ENCODE assay signal across 1 cellular context in the genomic region with DNA sequence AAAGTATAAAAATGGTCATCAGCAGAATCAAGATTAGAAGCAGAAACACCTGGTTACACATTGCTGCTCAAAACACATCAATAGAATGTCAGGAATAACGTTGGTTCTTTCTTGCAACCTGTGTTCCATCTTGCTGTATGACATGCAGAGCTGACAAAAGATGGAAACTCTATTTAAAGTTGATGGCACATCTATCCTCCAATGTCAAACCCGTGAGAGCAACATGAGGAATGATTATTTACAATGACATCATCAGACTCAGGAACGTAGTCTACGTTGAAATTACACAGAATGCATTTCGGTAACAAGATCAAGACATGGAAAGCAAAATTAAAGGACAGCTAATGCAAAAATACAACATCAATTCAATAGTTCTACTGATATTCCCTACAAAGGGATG.
TF ChIP-seq lines count a peak whose summit lies in the region.

No MANE protein-coding gene starts in this region.

TF ChIP-seq in HEK293, 187 proteins besides CTCF, POLR2A, EP300 and RAD21 (continued from another document):
- TF ChIP-seq ZBTB10 (tag by site-specific recombination; IDR thresholded peaks at IDR 0.05), result no peak
- TF ChIP-seq ZNF214 (tag by site-specific recombination; IDR thresholded peaks at IDR 0.05; ENCODE audit: borderline replicate concordance), result no peak
